In the genomic region with DNA sequence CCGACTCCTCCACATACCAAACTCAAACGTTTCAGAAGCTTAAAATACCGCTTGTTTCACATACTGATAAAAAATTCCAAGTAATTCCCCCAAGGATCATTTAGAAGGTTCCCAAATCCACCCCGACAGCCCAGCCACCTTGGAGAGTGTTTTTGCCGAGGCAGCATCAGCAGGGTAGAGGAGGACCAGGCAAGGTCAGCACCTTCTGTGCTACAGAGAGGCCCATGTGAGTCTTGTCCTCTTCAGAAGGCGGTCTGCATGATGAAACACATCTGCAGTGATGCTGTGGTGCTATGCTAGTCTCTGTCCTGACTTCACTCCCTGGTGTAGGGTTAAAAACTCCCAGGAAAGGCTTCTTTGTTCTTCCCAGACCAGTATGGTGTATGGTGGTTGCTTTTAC, we compare ENCODE assay signal across 20 cellular contexts.
DNase-seq lines count a peak whose midpoint lies in the region; ATAC-seq and TF ChIP-seq lines count a peak whose summit lies in the region.
"Had no signal": no experiment of that assay in that cellular context is flagged by ENCODE, and none has a peak within 500 bp of the region (broad histone marks: within the 10 kb centered on the region; RNA-seq: fewer than 3 reads in every experiment).

No MANE protein-coding gene starts in this region.

- peak overlapping the region; percentile 41 for H3K27ac Mint-ChIP-seq in activated naive CD8-positive, alpha-beta T cell
- no peak overlapping the region for H3K27ac Mint-ChIP-seq in activated naive CD8-positive, alpha-beta T cell treated with anti-CD3 and anti-CD28 coated beads for 36 hours
- peak overlapping the region in 8 of 10 donors; percentile 7 to 73 (median 30) for H3K27ac Mint-ChIP-seq in naive thymus-derived CD8-positive, alpha-beta T cell
- H3K27ac Mint-ChIP-seq: stimulated activated naive CD8-positive, alpha-beta T cell treated with anti-CD3 and anti-CD28 coated beads, Interleukin-15, amount 100 ng/mL, for 72 hours; T-helper 2 cell treated with Interferon-gamma antibody and Interleukin-4, amounts not matched to agents 5 μg/mL and 100 μg/mL, for 36 hours had no signal

- no peak for TF ChIP-seq POLR2A in uterus (IDR thresholded peaks at IDR 0.05)

- peaks cover 8 to 29% of the 10 kb centered on the region in 2 donors for H3K4me1 ChIP-seq in uterus
- H3K4me1 ChIP-seq: A549 had no signal

- no peak overlapping the region for H3K4me3 ChIP-seq in fibroblast of villous mesenchyme (ENCODE audit: low read depth, low read length)
- H3K4me3 ChIP-seq in uterus, result no peak overlapping the region
- H3K4me3 ChIP-seq: A549, Peyer's patch had no signal

- no peak for ATAC-seq in naive thymus-derived CD8-positive, alpha-beta T cell
- ATAC-seq in HG02588 (IDR thresholded peaks at IDR 0.05; ENCODE audit: unreplicated experiment), result no peak
- no peak for ATAC-seq in activated T-cell treated with anti-CD3 and anti-CD28 coated beads, Interleukin-2, amount 50 U/mL, for 4 hours
- ATAC-seq: stimulated activated naive CD8-positive, alpha-beta T cell treated with anti-CD3 and anti-CD28 coated beads, Interleukin-15, amount 100 ng/mL, for 72 hours had no signal

- no peak overlapping the region for H3K4me3 Mint-ChIP-seq in activated naive CD8-positive, alpha-beta T cell
- H3K4me3 Mint-ChIP-seq in activated naive CD8-positive, alpha-beta T cell treated with anti-CD3 and anti-CD28 coated beads for 36 hours, result no peak overlapping the region
- H3K4me3 Mint-ChIP-seq in naive thymus-derived CD8-positive, alpha-beta T cell, result no peak overlapping the region
- no peak overlapping the region for H3K4me3 Mint-ChIP-seq in activated T-cell treated with anti-CD3 and anti-CD28 coated beads, Interleukin-2, amount 50 U/mL, for 4 hours
- H3K4me3 Mint-ChIP-seq: neural crest cell; stimulated activated naive CD8-positive, alpha-beta T cell treated with anti-CD3 and anti-CD28 coated beads, Interleukin-15, amount 100 ng/mL, for 72 hours; T-helper 2 cell treated with Interferon-gamma antibody and Interleukin-4, amounts not matched to agents 5 μg/mL and 100 μg/mL, for 36 hours had no signal

- no peaks in the 10 kb centered on the region for H3K36me3 Mint-ChIP-seq in activated naive CD8-positive, alpha-beta T cell
- peaks cover 1% of the 10 kb centered on the region for H3K36me3 Mint-ChIP-seq in activated naive CD8-positive, alpha-beta T cell treated with anti-CD3 and anti-CD28 coated beads for 36 hours
- no peaks in the 10 kb centered on the region for H3K36me3 Mint-ChIP-seq in naive thymus-derived CD8-positive, alpha-beta T cell
- no peaks in the 10 kb centered on the region for H3K36me3 Mint-ChIP-seq in activated T-cell treated with anti-CD3 and anti-CD28 coated beads, Interleukin-2, amount 50 U/mL, for 4 hours (ENCODE audit: insufficient read depth)

- no peaks in the 10 kb centered on the region for H3K9me3 Mint-ChIP-seq in activated naive CD8-positive, alpha-beta T cell (ENCODE audit: low read depth)
- no peaks in the 10 kb centered on the region for H3K9me3 Mint-ChIP-seq in activated naive CD8-positive, alpha-beta T cell treated with anti-CD3 and anti-CD28 coated beads for 36 hours
- no peaks in the 10 kb centered on the region for H3K9me3 Mint-ChIP-seq in naive thymus-derived CD8-positive, alpha-beta T cell
- H3K9me3 Mint-ChIP-seq in activated T-cell treated with anti-CD3 and anti-CD28 coated beads, Interleukin-2, amount 50 U/mL, for 4 hours, result no peaks in the 10 kb centered on the region
- H3K9me3 Mint-ChIP-seq: neural crest cell; stimulated activated naive CD8-positive, alpha-beta T cell treated with anti-CD3 and anti-CD28 coated beads, Interleukin-15, amount 100 ng/mL, for 72 hours; T-helper 2 cell treated with Interferon-gamma antibody and Interleukin-4, amounts not matched to agents 5 μg/mL and 100 μg/mL, for 36 hours had no signal

- H3K27me3 ChIP-seq in uterus, result no peaks in the 10 kb centered on the region
- H3K27me3 ChIP-seq: Peyer's patch had no signal

- H3K27me3 Mint-ChIP-seq in activated naive CD8-positive, alpha-beta T cell, result no peaks in the 10 kb centered on the region
- H3K27me3 Mint-ChIP-seq in activated naive CD8-positive, alpha-beta T cell treated with anti-CD3 and anti-CD28 coated beads for 36 hours, result no peaks in the 10 kb centered on the region
- no peaks in the 10 kb centered on the region for H3K27me3 Mint-ChIP-seq in naive thymus-derived CD8-positive, alpha-beta T cell
- H3K27me3 Mint-ChIP-seq in activated T-cell treated with anti-CD3 and anti-CD28 coated beads, Interleukin-2, amount 50 U/mL, for 4 hours (ENCODE audit: low read depth), result no peaks in the 10 kb centered on the region
- H3K27me3 Mint-ChIP-seq: stimulated activated naive CD8-positive, alpha-beta T cell treated with anti-CD3 and anti-CD28 coated beads, Interleukin-15, amount 100 ng/mL, for 72 hours had no signal

- no peak for TF ChIP-seq CTCF in fibroblast of villous mesenchyme (IDR thresholded peaks at IDR 0.05; ENCODE audit: insufficient read depth, low read depth, low read length)
- no peak for TF ChIP-seq CTCF in uterus (IDR thresholded peaks at IDR 0.05)

- POLR2A ChIA-PET in naive thymus-derived CD8-positive, alpha-beta T cell (lab: Charles Lee), result no interaction called here

- no peaks in the 10 kb centered on the region for H3K9me3 ChIP-seq in uterus
- H3K9me3 ChIP-seq: A549, Peyer's patch had no signal

- no peak for DNase-seq in activated naive CD8-positive, alpha-beta T cell treated with anti-CD3 and anti-CD28 coated beads for 36 hours
- DNase-seq in fibroblast of villous mesenchyme (ENCODE audit: low read depth), result peak; percentile 55
- DNase-seq in naive thymus-derived CD8-positive, alpha-beta T cell, result no peak
- peak; percentile 66 to 70 for DNase-seq in uterus
- no peak for DNase-seq in SHP77 (lab: John Stamatoyannopoulos, UW)
- no peak for DNase-seq in activated T-cell treated with anti-CD3 and anti-CD28 coated beads, Interleukin-2, amount 50 U/mL, for 4 hours
- DNase-seq: activated CD4-positive, alpha-beta T cell treated with anti-CD3 and anti-CD28 coated beads for 48 hours; COR-L47; glutamatergic neuron; HCEC 1CT; NCI-H1694 treated with DMSO at 0.1 percent for 48 hours; NCI-H524 treated with DMSO at 0.1 percent for 48 hours; Peyer's patch; small intestine; stimulated activated naive CD8-positive, alpha-beta T cell treated with anti-CD3 and anti-CD28 coated beads, Interleukin-15, amount 100 ng/mL, for 72 hours had no signal

- H3K4me1 Mint-ChIP-seq in activated naive CD8-positive, alpha-beta T cell (ENCODE audit: low read depth), result peaks cover 49% of the 10 kb centered on the region
- peaks cover 40% of the 10 kb centered on the region for H3K4me1 Mint-ChIP-seq in activated naive CD8-positive, alpha-beta T cell treated with anti-CD3 and anti-CD28 coated beads for 36 hours
- H3K4me1 Mint-ChIP-seq in naive thymus-derived CD8-positive, alpha-beta T cell, result peaks cover 20 to 66% (median 55%) of the 10 kb centered on the region in 4 donors
- peaks cover 46% of the 10 kb centered on the region for H3K4me1 Mint-ChIP-seq in activated T-cell treated with anti-CD3 and anti-CD28 coated beads, Interleukin-2, amount 50 U/mL, for 4 hours (ENCODE audit: low read depth)

- peak overlapping the region; percentile 84 to 95 for H3K27ac ChIP-seq in uterus
- H3K27ac ChIP-seq: A549 had no signal

- no peaks in the 10 kb centered on the region for H3K36me3 ChIP-seq in uterus
- H3K36me3 ChIP-seq: Peyer's patch had no signal

- intact Hi-C loops in uterus (cut with DNase I; ENCODE audit: low total_unique reads), result loop anchor here (10.0 kb wide), 1 partner anchor 76 kb away; no protein-coding TSS in a partner anchor

Comparison
In these comparisons a context has a peak if more than half of its experiments do, and no peak if none do; other contexts are left out.
1. DNase-seq: peak in fibroblast of villous mesenchyme (single experiment) and uterus (2 of 2); none in activated naive CD8-positive, alpha-beta T cell treated with anti-CD3 and anti-CD28 coated beads for 36 hours (single experiment), naive thymus-derived CD8-positive, alpha-beta T cell (0 of 10), SHP77 (0 of 2) and activated T-cell treated with anti-CD3 and anti-CD28 coated beads, Interleukin-2, amount 50 U/mL, for 4 hours (single experiment).